ENCODE assay signal across 15 cellular contexts in the genomic region with DNA sequence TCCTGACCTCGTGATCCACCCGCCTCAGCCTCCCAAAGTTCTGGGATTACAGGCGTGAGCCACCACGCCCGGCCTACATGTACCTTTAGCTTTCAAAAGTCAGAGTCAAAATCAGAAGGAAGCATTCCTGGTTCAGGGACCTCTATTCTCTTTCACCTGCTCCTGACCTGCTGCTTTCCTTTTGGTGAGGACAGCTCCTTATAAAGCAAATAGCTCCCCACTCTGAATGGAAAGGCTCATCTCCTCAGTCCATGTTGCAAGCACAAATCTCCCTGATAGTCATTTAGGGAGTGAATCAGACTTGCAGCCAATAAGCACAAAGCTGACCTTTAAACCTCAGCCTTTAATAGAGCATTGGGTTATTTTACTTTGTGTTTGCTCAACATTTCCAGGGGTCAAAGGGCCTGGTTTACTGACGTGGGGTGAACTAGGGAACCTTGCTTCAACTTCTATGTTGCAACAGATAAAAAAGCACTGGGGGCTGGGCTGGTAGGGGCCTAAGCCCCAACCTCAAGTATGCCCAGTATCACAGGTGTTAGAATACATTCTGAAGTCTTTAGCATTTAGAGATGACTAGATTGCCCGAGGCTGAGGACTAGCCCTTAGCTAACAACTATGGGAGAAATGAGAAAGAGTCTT. TPM values are rescaled to one million over a fixed set of nuclear protein-coding genes. Genes with fewer than 3 reads are reported as not detected.
A peak's percentile ranks its signal among the peaks of the same experiment; 100 is the strongest.
DNase-seq lines count a peak whose midpoint lies in the region; ATAC-seq and TF ChIP-seq lines count a peak whose summit lies in the region.
"Had no signal": no experiment of that assay in that cellular context is flagged by ENCODE, and none has a peak within 500 bp of the region (broad histone marks: within the 10 kb centered on the region; RNA-seq: fewer than 3 reads in every experiment).

No MANE protein-coding gene starts in this region.

- no peak overlapping the region for H3K27ac ChIP-seq in RWPE2 (ENCODE audit: poor library complexity, severe bottlenecking)
- H3K27ac ChIP-seq: neural progenitor cell had no signal

- no peak for TF ChIP-seq CTCF in RWPE2 (IDR thresholded peaks at IDR 0.05; ENCODE audit: poor library complexity, severe bottlenecking)

- ATAC-seq in RWPE2 (ENCODE audit: low read depth) (peak; percentile 91), HG03025 (IDR thresholded peaks at IDR 0.05; ENCODE audit: low FRiP score, unreplicated experiment) (no peak)
- ATAC-seq: activated T-cell treated with anti-CD3 and anti-CD28 coated beads, Interleukin-2, amount 50 U/mL, for 4 hours had no signal

- H3K9me3 ChIP-seq in RWPE2 (ENCODE audit: severe bottlenecking): no peaks in the 10 kb centered on the region

- H3K36me3 ChIP-seq in RWPE2 (ENCODE audit: low read depth): no peaks in the 10 kb centered on the region
- H3K36me3 ChIP-seq: neural progenitor cell had no signal

- peak; percentile 30 for DNase-seq in HT-29 (ENCODE audit: low spot score)
- DNase-seq in RWPE2 (ENCODE audit: low spot score): no peak
- DNase-seq in iris pigment epithelial cell (ENCODE audit: low read depth): peak; percentile 23
- peak; percentile 84 for DNase-seq in renal cortical epithelial cell (ENCODE audit: low read depth)
- DNase-seq in NCI-H187 (lab: John Stamatoyannopoulos, UW): no peak
- no peak for DNase-seq in T1000 (lab: John Stamatoyannopoulos, UW)
- no peak for DNase-seq in superior temporal gyrus (ENCODE audit: extremely low spot score)
- DNase-seq: activated CD4-positive, alpha-beta T cell treated with anti-CD3 and anti-CD28 coated beads, Interleukin-2, amount 50 U/mL, for 48 hours; activated T-cell treated with anti-CD3 and anti-CD28 coated beads, Interleukin-2, amount 50 U/mL, for 4 hours; erythroblast; glutamatergic neuron; NCI-H2029; NCI-H524 treated with DMSO at 0.1 percent for 48 hours had no signal

- peaks cover 5% of the 10 kb centered on the region for H3K4me1 ChIP-seq in RWPE2 (ENCODE audit: insufficient read depth, poor library complexity, severe bottlenecking)
- H3K4me1 ChIP-seq: neural progenitor cell had no signal

- H3K27me3 ChIP-seq in RWPE2 (ENCODE audit: insufficient read depth, poor library complexity, severe bottlenecking): no peaks in the 10 kb centered on the region
- H3K27me3 ChIP-seq: neural progenitor cell had no signal

- no peak overlapping the region for H3K4me3 ChIP-seq in RWPE2 (ENCODE audit: severe bottlenecking)
- H3K4me3 ChIP-seq: neural progenitor cell had no signal

RNA-seq across cellular contexts. Expression of gene THRB, which starts 43.1 kb away (rescaled TPM):
- total RNA-seq in HT-29 (2014; rRNA removed; shearing (Covaris generic)): 0.81 and 0.94 TPM in 2 replicates
- 11.8 and 46.1 TPM in 2 replicates for total RNA-seq in renal cortical epithelial cell
- total RNA-seq: activated T-cell treated with anti-CD3 and anti-CD28 coated beads, Interleukin-2, amount 50 U/mL, for 4 hours had no signal

Comparison
In these comparisons a context has a peak if more than half of its experiments do, and no peak if none do; other contexts are left out.
1. DNase-seq: peak in HT-29 (single experiment), iris pigment epithelial cell (single experiment) and renal cortical epithelial cell (single experiment); none in RWPE2 (single experiment), NCI-H187 (0 of 2), T1000 (single experiment) and superior temporal gyrus (single experiment).